In the genomic region with DNA sequence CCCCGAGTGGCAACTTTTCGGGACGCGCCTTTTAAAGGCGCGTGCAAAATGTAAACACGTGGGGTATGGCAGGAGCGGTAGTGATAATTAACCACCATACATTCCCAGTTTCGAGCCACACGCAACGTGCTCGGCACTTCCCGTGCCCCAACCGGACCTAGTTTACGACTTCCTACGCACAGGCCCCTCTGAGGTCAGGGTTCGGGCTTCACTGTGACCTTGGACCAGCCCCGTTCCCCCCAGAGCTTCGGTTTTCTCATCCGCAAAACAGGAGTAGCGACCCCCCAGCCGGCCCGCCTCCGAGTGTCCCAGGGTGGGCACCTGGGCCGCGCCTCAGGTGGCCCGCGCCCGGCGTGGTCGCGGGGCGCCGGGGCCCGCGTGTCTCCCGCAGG, we compare ENCODE assay signal across 1 cellular context.
A peak's percentile ranks its signal among the peaks of the same experiment; 100 is the strongest.
TF ChIP-seq lines count a peak whose summit lies in the region.

No MANE protein-coding gene starts in this region.

TF ChIP-seq in H1, 55 proteins besides CTCF, POLR2A, EP300 and RAD21:
- TF ChIP-seq ASH2L (IDR thresholded peaks at IDR 0.05; ENCODE audit: low read length) = peak; percentile 68
- peak; percentile 44 for TF ChIP-seq TBP (IDR thresholded peaks at IDR 0.05; ENCODE audit: low read depth, low read length)
- TF ChIP-seq KDM4A (IDR thresholded peaks at IDR 0.05; ENCODE audit: low read depth, low read length, severe bottlenecking) = peak; percentile 49
- TF ChIP-seq, protein P1, sequence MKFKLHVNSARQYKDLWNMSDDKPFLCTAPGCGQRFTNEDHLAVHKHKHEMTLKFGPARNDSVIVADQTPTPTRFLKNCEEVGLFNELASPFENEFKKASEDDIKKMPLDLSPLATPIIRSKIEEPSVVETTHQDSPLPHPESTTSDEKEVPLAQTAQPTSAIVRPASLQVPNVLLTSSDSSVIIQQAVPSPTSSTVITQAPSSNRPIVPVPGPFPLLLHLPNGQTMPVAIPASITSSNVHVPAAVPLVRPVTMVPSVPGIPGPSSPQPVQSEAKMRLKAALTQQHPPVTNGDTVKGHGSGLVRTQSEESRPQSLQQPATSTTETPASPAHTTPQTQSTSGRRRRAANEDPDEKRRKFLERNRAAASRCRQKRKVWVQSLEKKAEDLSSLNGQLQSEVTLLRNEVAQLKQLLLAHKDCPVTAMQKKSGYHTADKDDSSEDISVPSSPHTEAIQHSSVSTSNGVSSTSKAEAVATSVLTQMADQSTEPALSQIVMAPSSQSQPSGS (IDR thresholded peaks at IDR 0.05; ENCODE audit: low read length) = no peak
- no peak for TF ChIP-seq HDAC6 (IDR thresholded peaks at IDR 0.05; ENCODE audit: low read depth, low read length)
- TF ChIP-seq, protein P2, sequence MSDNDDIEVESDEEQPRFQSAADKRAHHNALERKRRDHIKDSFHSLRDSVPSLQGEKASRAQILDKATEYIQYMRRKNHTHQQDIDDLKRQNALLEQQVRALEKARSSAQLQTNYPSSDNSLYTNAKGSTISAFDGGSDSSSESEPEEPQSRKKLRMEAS (IDR thresholded peaks at IDR 0.05) = peak; percentile 80
- TF ChIP-seq RFX5 (IDR thresholded peaks at IDR 0.05; ENCODE audit: borderline replicate concordance, low read depth, low read length) = no peak
- TF ChIP-seq KDM5A (IDR thresholded peaks at IDR 0.05; ENCODE audit: low read length) = no peak
- no peak for TF ChIP-seq RXRA (IDR thresholded peaks at IDR 0.05; ENCODE audit: insufficient read depth, low read depth, low read length)
- TF ChIP-seq, protein P3, sequence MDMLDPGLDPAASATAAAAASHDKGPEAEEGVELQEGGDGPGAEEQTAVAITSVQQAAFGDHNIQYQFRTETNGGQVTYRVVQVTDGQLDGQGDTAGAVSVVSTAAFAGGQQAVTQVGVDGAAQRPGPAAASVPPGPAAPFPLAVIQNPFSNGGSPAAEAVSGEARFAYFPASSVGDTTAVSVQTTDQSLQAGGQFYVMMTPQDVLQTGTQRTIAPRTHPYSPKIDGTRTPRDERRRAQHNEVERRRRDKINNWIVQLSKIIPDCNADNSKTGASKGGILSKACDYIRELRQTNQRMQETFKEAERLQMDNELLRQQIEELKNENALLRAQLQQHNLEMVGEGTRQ (IDR thresholded peaks at IDR 0.05; ENCODE audit: low read length) = no peak
- 0 out of 2 replicates have a peak, but pooled peaks have one; percentile 10 for TF ChIP-seq TAF1 (IDR thresholded peaks at IDR 0.05; ENCODE audit: low read depth, low read length)
- TF ChIP-seq POU5F1 (IDR thresholded peaks at IDR 0.05; ENCODE audit: low read depth, low read length) = no peak
- TF ChIP-seq SAP30 (IDR thresholded peaks at IDR 0.05; ENCODE audit: insufficient read depth, insufficient replicate concordance, low read length) = peak; percentile 85
- TF ChIP-seq, protein P4, sequence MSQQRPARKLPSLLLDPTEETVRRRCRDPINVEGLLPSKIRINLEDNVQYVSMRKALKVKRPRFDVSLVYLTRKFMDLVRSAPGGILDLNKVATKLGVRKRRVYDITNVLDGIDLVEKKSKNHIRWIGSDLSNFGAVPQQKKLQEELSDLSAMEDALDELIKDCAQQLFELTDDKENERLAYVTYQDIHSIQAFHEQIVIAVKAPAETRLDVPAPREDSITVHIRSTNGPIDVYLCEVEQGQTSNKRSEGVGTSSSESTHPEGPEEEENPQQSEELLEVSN (IDR thresholded peaks at IDR 0.05) = 0 out of 2 replicates have a peak, but pooled peaks have one; percentile 3
- TF ChIP-seq GTF2F1 (IDR thresholded peaks at IDR 0.05; ENCODE audit: borderline replicate concordance, low read depth, low read length) = no peak
- peak in 1 of 2 experiments; percentile 74; a peak in 2 of 4 replicates for TF ChIP-seq SIN3A (conservative IDR thresholded peaks at IDR 0.05 in 1 of 2, IDR thresholded peaks at IDR 0.05 in 1 of 2; ENCODE audit: low read depth in 1 of 2, low read length in 2 of 2)
TF ChIP-seq in H1: peak in this region for 8.
